ENCODE assay signal across 17 cellular contexts in genomic region chr3:45753095-45753494, GRCh38. TPM values are rescaled to one million over a fixed set of nuclear protein-coding genes. Genes with fewer than 3 reads are reported as not detected.
DNase-seq lines count a peak whose midpoint lies in the region; ATAC-seq, FAIRE-seq and TF ChIP-seq lines count a peak whose summit lies in the region.
"Had no signal": no experiment of that assay in that cellular context is flagged by ENCODE, and none has a peak within 500 bp of the region (broad histone marks: within the 10 kb centered on the region; RNA-seq: fewer than 3 reads in every experiment).

No MANE protein-coding gene starts in this region.

- H3K4me2 ChIP-seq in keratinocyte (ENCODE audit: control insufficient read depth, extremely low read depth, insufficient read depth, low read depth, low read length): no peak overlapping the region
- H3K4me2 ChIP-seq: BLaER1 treated with 17β-estradiol and CSF1 and Interleukin-3, amounts not matched to agents 10 nM and 100 nM had no signal

- no peak overlapping the region for H3K4me3 ChIP-seq in keratinocyte (ENCODE audit: control insufficient read depth in 2 of 3, extremely low read depth in 1 of 3, insufficient read depth in 2 of 3, low read depth in 1 of 3, low read length in 3 of 3)
- H3K4me3 ChIP-seq in CD8-positive, alpha-beta memory T cell (ENCODE audit: low read length): no peak overlapping the region
- H3K4me3 ChIP-seq: BLaER1 treated with 17β-estradiol and CSF1 and Interleukin-3, amounts not matched to agents 10 nM and 100 nM; HAP-1 had no signal

- H3K79me2 ChIP-seq in keratinocyte (ENCODE audit: control insufficient read depth, insufficient read depth, low read length): no peaks in the 10 kb centered on the region

- ATAC-seq in stimulated activated effector memory CD8-positive, alpha-beta T cell treated with anti-CD3 and anti-CD28 coated beads, Interleukin-12 subunit alpha, Interleukin-12 subunit beta, amount 100 ng/mL, for 72 hours: no peak
- ATAC-seq: HepG2 had no signal

- POLR2A ChIA-PET in CD8-positive, alpha-beta memory T cell (lab: Charles Lee): no interaction called here

- no peak for FAIRE-seq in keratinocyte (lab: Jason Lieb, UNC)
- FAIRE-seq: GM12891, H1, HepG2, HTR-8/SVneo had no signal

- H3K4me3 Mint-ChIP-seq in stimulated activated effector memory CD8-positive, alpha-beta T cell treated with anti-CD3 and anti-CD28 coated beads, Interleukin-12 subunit alpha, Interleukin-12 subunit beta, amount 100 ng/mL, for 72 hours: no peak overlapping the region
- peak overlapping the region in 1 of 7 donors; percentile 32 for H3K4me3 Mint-ChIP-seq in CD8-positive, alpha-beta memory T cell

- no peaks in the 10 kb centered on the region for H3K9me1 ChIP-seq in keratinocyte (ENCODE audit: control insufficient read depth, extremely low read depth, insufficient read depth, low read length)

- CTCF ChIA-PET in CD8-positive, alpha-beta memory T cell (lab: Charles Lee): no interaction called here

- peak; percentile 16 for DNase-seq in LHCN-M2 (ENCODE audit: low read depth)
- DNase-seq in epithelial cell of prostate (ENCODE audit: low read depth, low spot score): peak; percentile 44
- peak; percentile 5 for DNase-seq in keratinocyte (ENCODE audit: low read depth, low spot score)
- peak in 1 of 2 donors; percentile 38 for DNase-seq in stimulated activated effector memory CD8-positive, alpha-beta T cell treated with anti-CD3 and anti-CD28 coated beads, Interleukin-12 subunit alpha, Interleukin-12 subunit beta, amount 100 ng/mL, for 72 hours (ENCODE audit: low spot score in 2 of 2)
- DNase-seq in NCI-H2227 treated with DMSO at 0.1 percent for 48 hours (lab: John Stamatoyannopoulos, UW): no peak
- DNase-seq in SIG-M5 treated with dmso at 0.1 percent for 504 hours (lab: John Stamatoyannopoulos, UW; ENCODE audit: unreplicated experiment): no peak
- DNase-seq in CD8-positive, alpha-beta memory T cell: no peak
- DNase-seq: ACHN; CD4-positive, CD25-positive, alpha-beta regulatory T cell; DMS79 had no signal

- H2AFZ ChIP-seq in keratinocyte (ENCODE audit: control insufficient read depth, low read length): no peak overlapping the region

- no peaks in the 10 kb centered on the region for H3K9me3 ChIP-seq in keratinocyte (ENCODE audit: control insufficient read depth, low read depth, low read length)
- H3K9me3 ChIP-seq in CD8-positive, alpha-beta memory T cell (ENCODE audit: low read length): no peaks in the 10 kb centered on the region
- H3K9me3 ChIP-seq: HAP-1 had no signal

- H3K27me3 ChIP-seq in keratinocyte (ENCODE audit: control insufficient read depth, extremely low read depth, insufficient read depth, low read length): no peaks in the 10 kb centered on the region
- H3K27me3 ChIP-seq in CD8-positive, alpha-beta memory T cell (ENCODE audit: insufficient read depth, low read length, poor library complexity, severe bottlenecking): no peaks in the 10 kb centered on the region
- H3K27me3 ChIP-seq: BLaER1 treated with 17β-estradiol and CSF1 and Interleukin-3, amounts not matched to agents 10 nM and 100 nM had no signal

- peaks cover 2% of the 10 kb centered on the region for H3K4me1 ChIP-seq in keratinocyte (ENCODE audit: control insufficient read depth, extremely low read depth, insufficient read depth, low read length)
- no peaks in the 10 kb centered on the region for H3K4me1 ChIP-seq in CD8-positive, alpha-beta memory T cell (ENCODE audit: insufficient read depth, low read length)
- H3K4me1 ChIP-seq: HAP-1 had no signal

- H4K20me1 ChIP-seq in keratinocyte (ENCODE audit: control insufficient read depth, extremely low read depth, insufficient read depth, low read length): no peaks in the 10 kb centered on the region

- dilution Hi-C loops in keratinocyte (cut with MboI; ENCODE audit: extremely low pct_ligation_motif_present, low sequenced_read_pairs): no loop called here

- no peak for TF ChIP-seq CTCF in keratinocyte (optimal IDR thresholded peaks at IDR 0.05 in 1 of 3, IDR thresholded peaks at IDR 0.05 in 1 of 3, conservative IDR thresholded peaks at IDR 0.05 in 1 of 3; ENCODE audit: extremely low read depth in 1 of 3, insufficient read depth in 2 of 3, low read length in 3 of 3)

- H3K36me3 Mint-ChIP-seq in stimulated activated effector memory CD8-positive, alpha-beta T cell treated with anti-CD3 and anti-CD28 coated beads, Interleukin-12 subunit alpha, Interleukin-12 subunit beta, amount 100 ng/mL, for 72 hours: peaks cover 5% of the 10 kb centered on the region
- peaks cover 0 to 5% (median 3%) of the 10 kb centered on the region in 3 donors for H3K36me3 Mint-ChIP-seq in CD8-positive, alpha-beta memory T cell

- no peak overlapping the region for H3K27ac ChIP-seq in epithelial cell of prostate
- H3K27ac ChIP-seq in keratinocyte (ENCODE audit: control insufficient read depth, insufficient read depth, low read length): no peak overlapping the region
- H3K27ac ChIP-seq in CD8-positive, alpha-beta memory T cell (ENCODE audit: low read depth, low read length): no peak overlapping the region
- H3K27ac ChIP-seq: BLaER1 treated with 17β-estradiol and CSF1 and Interleukin-3, amounts not matched to agents 10 nM and 100 nM had no signal

- no peak overlapping the region for H3K9ac ChIP-seq in keratinocyte (ENCODE audit: control insufficient read depth, extremely low read depth, insufficient read depth, low read length)
- H3K9ac ChIP-seq: BLaER1 treated with 17β-estradiol and CSF1 and Interleukin-3, amounts not matched to agents 10 nM and 100 nM had no signal

- H3K27ac Mint-ChIP-seq in stimulated activated effector memory CD8-positive, alpha-beta T cell treated with anti-CD3 and anti-CD28 coated beads, Interleukin-12 subunit alpha, Interleukin-12 subunit beta, amount 100 ng/mL, for 72 hours: peak overlapping the region; percentile 30
- no peak overlapping the region for H3K27ac Mint-ChIP-seq in CD8-positive, alpha-beta memory T cell

- no peaks in the 10 kb centered on the region for H3K4me1 Mint-ChIP-seq in stimulated activated effector memory CD8-positive, alpha-beta T cell treated with anti-CD3 and anti-CD28 coated beads, Interleukin-12 subunit alpha, Interleukin-12 subunit beta, amount 100 ng/mL, for 72 hours
- H3K4me1 Mint-ChIP-seq in CD8-positive, alpha-beta memory T cell: peaks cover 0 to 3% (median 0%) of the 10 kb centered on the region in 3 donors

- no peaks in the 10 kb centered on the region for H3K9me3 Mint-ChIP-seq in stimulated activated effector memory CD8-positive, alpha-beta T cell treated with anti-CD3 and anti-CD28 coated beads, Interleukin-12 subunit alpha, Interleukin-12 subunit beta, amount 100 ng/mL, for 72 hours
- H3K9me3 Mint-ChIP-seq in CD8-positive, alpha-beta memory T cell: no peaks in the 10 kb centered on the region
- H3K9me3 Mint-ChIP-seq: CD4-positive, CD25-positive, alpha-beta regulatory T cell had no signal

- no peaks in the 10 kb centered on the region for H3K36me3 ChIP-seq in keratinocyte (ENCODE audit: control insufficient read depth in 2 of 2, extremely low read depth in 1 of 2, insufficient read depth in 2 of 2, low read length in 2 of 2)
- no peaks in the 10 kb centered on the region for H3K36me3 ChIP-seq in CD8-positive, alpha-beta memory T cell (ENCODE audit: insufficient read depth, low read length)
- H3K36me3 ChIP-seq: HAP-1 had no signal

- no peaks in the 10 kb centered on the region for H3K27me3 Mint-ChIP-seq in CD8-positive, alpha-beta memory T cell

RNA-seq across cellular contexts. Expression of gene SLC6A20, which starts 43.2 kb away (rescaled TPM):
- not detected in 2 replicates for total RNA-seq in LHCN-M2 (2014; rRNA removed)
- polyA plus RNA-seq in LHCN-M2 (2012): not detected
- polyA plus RNA-seq in keratinocyte: 0.34 to 0.66 TPM (median 0.37 TPM) in 3 replicates
- polyA plus RNA-seq in keratinocyte (2011; ENCODE audit: low read depth): 0.44 TPM
- 0.12 TPM in 2 replicates for polyA plus RNA-seq in keratinocyte (2011; cell fraction: cytosol; rRNA removed)
- polyA plus RNA-seq in keratinocyte (2011; cell fraction: nucleus; rRNA removed): 0.53 and 0.64 TPM in 2 replicates
- polyA plus RNA-seq in keratinocyte (2012; ENCODE audit: low replicate concordance): 0.21 and 1.3 TPM in 2 replicates
- 0.16 to 3.6 TPM (median 0.82 TPM) in 3 replicates for polyA minus RNA-seq in keratinocyte
- polyA minus RNA-seq in keratinocyte (2011; cell fraction: cytosol; rRNA and poly(A)+ RNA removed): not detected
- polyA minus RNA-seq in keratinocyte (2011; cell fraction: nucleus; rRNA and poly(A)+ RNA removed): 1.4 and 1.6 TPM in 2 replicates
- total RNA-seq in CD8-positive, alpha-beta memory T cell: not detected
- not detected for polyA plus RNA-seq in CD8-positive, alpha-beta memory T cell
- total RNA-seq: A172; CD4-positive, CD25-positive, alpha-beta regulatory T cell; H1; HepG2 had no signal
- polyA plus RNA-seq: HepG2 had no signal

Comparison
In these comparisons a context has a peak if more than half of its experiments do, and no peak if none do; other contexts are left out.
1. DNase-seq: peak in LHCN-M2 (single experiment), epithelial cell of prostate (single experiment) and keratinocyte (single experiment); none in NCI-H2227 treated with DMSO at 0.1 percent for 48 hours (single experiment), SIG-M5 treated with dmso at 0.1 percent for 504 hours (single experiment) and CD8-positive, alpha-beta memory T cell (0 of 5).